ENCODE assay signal across 9 cellular contexts in the genomic region with DNA sequence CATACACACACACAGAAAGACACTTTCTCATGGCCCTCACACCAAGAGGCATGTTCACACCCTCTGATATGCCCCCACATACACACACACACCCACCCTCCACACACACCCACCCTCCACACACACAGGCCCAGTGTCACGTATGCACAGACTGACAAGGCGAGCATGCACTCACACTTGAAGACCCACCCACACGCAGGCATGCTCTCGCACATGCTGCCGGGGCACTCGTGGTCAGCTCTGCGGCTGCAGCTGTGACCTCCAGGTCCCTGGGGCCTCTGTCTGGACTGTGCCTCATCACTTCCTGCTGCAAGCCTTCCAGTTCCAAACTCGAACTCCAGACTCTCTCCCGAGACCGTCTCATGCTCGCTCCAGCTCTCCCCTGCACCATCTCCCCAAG. TPM values are rescaled to one million over a fixed set of nuclear protein-coding genes. Genes with fewer than 3 reads are reported as not detected.
A peak's percentile ranks its signal among the peaks of the same experiment; 100 is the strongest.
DNase-seq lines count a peak whose midpoint lies in the region; ATAC-seq, FAIRE-seq and TF ChIP-seq lines count a peak whose summit lies in the region.
"Had no signal": no experiment of that assay in that cellular context is flagged by ENCODE, and none has a peak within 500 bp of the region (broad histone marks: within the 10 kb centered on the region; RNA-seq: fewer than 3 reads in every experiment).

No MANE protein-coding gene starts in this region.

- no peaks in the 10 kb centered on the region for H3K36me3 ChIP-seq in kidney (ENCODE audit: control insufficient read depth in 1 of 2, insufficient read depth in 2 of 2, low read length in 2 of 2)
- no peaks in the 10 kb centered on the region for H3K36me3 ChIP-seq in transverse colon
- H3K36me3 ChIP-seq: BE2C had no signal

- H3K4me3 ChIP-seq in kidney (ENCODE audit: low read length in 2 of 2) (no peak overlapping the region), transverse colon (no peak overlapping the region)

- H3K27me3 ChIP-seq in transverse colon, result no peaks in the 10 kb centered on the region
- H3K27me3 ChIP-seq: BE2C had no signal

- no peak for ATAC-seq in activated CD8-positive, alpha-beta T cell treated with anti-CD3 and anti-CD28 coated beads for 36 hours
- no peak for ATAC-seq in activated CD8-positive, alpha-beta T cell treated with anti-CD3 and anti-CD28 coated beads, Interleukin-2, amount 10 ng/mL, durations not matched to agents 7 days and 5 days
- no peak for ATAC-seq in HG03175 (IDR thresholded peaks at IDR 0.05; ENCODE audit: unreplicated experiment)

- H3K4me3 Mint-ChIP-seq in activated CD8-positive, alpha-beta T cell treated with anti-CD3 and anti-CD28 coated beads for 36 hours, result no peak overlapping the region
- no peak overlapping the region for H3K4me3 Mint-ChIP-seq in activated CD8-positive, alpha-beta T cell treated with anti-CD3 and anti-CD28 coated beads, Interleukin-2, amount 10 ng/mL, durations not matched to agents 7 days and 5 days

- H3K27me3 Mint-ChIP-seq in activated CD8-positive, alpha-beta T cell treated with anti-CD3 and anti-CD28 coated beads for 36 hours, result no peaks in the 10 kb centered on the region
- H3K27me3 Mint-ChIP-seq in activated CD8-positive, alpha-beta T cell treated with anti-CD3 and anti-CD28 coated beads, Interleukin-2, amount 10 ng/mL, durations not matched to agents 7 days and 5 days (ENCODE audit: low read depth), result no peaks in the 10 kb centered on the region

- H3K4me1 Mint-ChIP-seq in activated CD8-positive, alpha-beta T cell treated with anti-CD3 and anti-CD28 coated beads for 36 hours (ENCODE audit: low read depth), result no peaks in the 10 kb centered on the region
- no peaks in the 10 kb centered on the region for H3K4me1 Mint-ChIP-seq in activated CD8-positive, alpha-beta T cell treated with anti-CD3 and anti-CD28 coated beads, Interleukin-2, amount 10 ng/mL, durations not matched to agents 7 days and 5 days (ENCODE audit: low read depth)

- peaks cover 0 to 18% of the 10 kb centered on the region in 2 donors for H3K4me1 ChIP-seq in kidney (ENCODE audit: control insufficient read depth in 1 of 2, insufficient read depth in 1 of 2, low read depth in 1 of 2, low read length in 2 of 2)
- peaks cover 20 to 31% (median 23%) of the 10 kb centered on the region in 4 donors for H3K4me1 ChIP-seq in transverse colon
- H3K4me1 ChIP-seq: BE2C had no signal

- in situ Hi-C loops in transverse colon (cut with MboI; ENCODE audit: low pct_ligation_motif_present in 1 of 4, low pct_unique_long_range_greater_than_20kb in 1 of 4, low sequenced_read_pairs in 3 of 4), result no loop called here

- no peak overlapping the region for H3K27ac Mint-ChIP-seq in activated CD8-positive, alpha-beta T cell treated with anti-CD3 and anti-CD28 coated beads for 36 hours
- H3K27ac Mint-ChIP-seq in activated CD8-positive, alpha-beta T cell treated with anti-CD3 and anti-CD28 coated beads, Interleukin-2, amount 10 ng/mL, durations not matched to agents 7 days and 5 days, result no peak overlapping the region

- peak; percentile 40 for DNase-seq in activated CD8-positive, alpha-beta T cell treated with anti-CD3 and anti-CD28 coated beads for 36 hours
- DNase-seq in activated CD8-positive, alpha-beta T cell treated with anti-CD3 and anti-CD28 coated beads, Interleukin-2, amount 10 ng/mL, durations not matched to agents 7 days and 5 days, result no peak
- DNase-seq in amniotic epithelial cell (ENCODE audit: low read depth), result peak; percentile 22
- DNase-seq in kidney, result peak; percentile 90
- DNase-seq in transverse colon, result no peak
- no peak for DNase-seq in NCI-H1417 (lab: John Stamatoyannopoulos, UW)
- DNase-seq in stimulated activated CD4-positive, alpha-beta T cell treated with anti-CD3 and anti-CD28 coated beads, Interleukin-2, amount 100 ng/mL, for 48 hours, result no peak

- WGBS in transverse colon (ENCODE audit: low coverage in 1 of 2), 2 donors, result 67% methylated on average over 11 of the region's 11 CpGs; no CpG with 5 or more reads in 1 of the 2 donors

- no peak for TF ChIP-seq EP300 in transverse colon (IDR thresholded peaks at IDR 0.05; ENCODE audit: low read depth)

- H3K9ac ChIP-seq in kidney (ENCODE audit: low read length in 2 of 2), result no peak overlapping the region

- H3K9me3 Mint-ChIP-seq in activated CD8-positive, alpha-beta T cell treated with anti-CD3 and anti-CD28 coated beads for 36 hours, result no peaks in the 10 kb centered on the region
- no peaks in the 10 kb centered on the region for H3K9me3 Mint-ChIP-seq in activated CD8-positive, alpha-beta T cell treated with anti-CD3 and anti-CD28 coated beads, Interleukin-2, amount 10 ng/mL, durations not matched to agents 7 days and 5 days (ENCODE audit: insufficient read depth)

- POLR2A ChIA-PET in activated CD8-positive, alpha-beta T cell treated with anti-CD3 and anti-CD28 coated beads for 36 hours (lab: Charles Lee), result interaction anchor here (0.6 to 4.4 kb wide), 5 partner anchors 14 to 36 kb away, joined by 3 to 20 read pairs (median 3); partner anchors contain the start of genes MRPL17, TAF10 and TPP1
- POLR2A ChIA-PET in activated CD8-positive, alpha-beta T cell treated with anti-CD3 and anti-CD28 coated beads, Interleukin-2, amount 10 ng/mL, durations not matched to agents 7 days and 5 days (lab: Charles Lee), result interaction anchor here (0.7 to 1.5 kb wide), 2 partner anchors 17 to 689 kb away, joined by 3 read pairs; no protein-coding TSS in a partner anchor

- CTCF ChIA-PET in activated CD8-positive, alpha-beta T cell treated with anti-CD3 and anti-CD28 coated beads for 36 hours (lab: Charles Lee), result interaction anchor here (0.9 to 1.6 kb wide), 4 partner anchors 14 to 115 kb away, joined by 3 to 6 read pairs (median 4); partner anchors contain the start of gene MRPL17
- CTCF ChIA-PET in activated CD8-positive, alpha-beta T cell treated with anti-CD3 and anti-CD28 coated beads, Interleukin-2, amount 10 ng/mL, durations not matched to agents 7 days and 5 days (lab: Charles Lee), result interaction anchor here (1.0 to 4.8 kb wide), 5 partner anchors 13 to 115 kb away, joined by 3 to 22 read pairs (median 11); partner anchors contain the start of genes MRPL17 and TPP1

- FAIRE-seq in kidney (lab: Jason Lieb, UNC), result no peak

- H3K36me3 Mint-ChIP-seq in activated CD8-positive, alpha-beta T cell treated with anti-CD3 and anti-CD28 coated beads for 36 hours (ENCODE audit: low read depth), result no peaks in the 10 kb centered on the region
- H3K36me3 Mint-ChIP-seq in activated CD8-positive, alpha-beta T cell treated with anti-CD3 and anti-CD28 coated beads, Interleukin-2, amount 10 ng/mL, durations not matched to agents 7 days and 5 days (ENCODE audit: low read depth), result no peaks in the 10 kb centered on the region

- no peak for TF ChIP-seq POLR2A in transverse colon (IDR thresholded peaks at IDR 0.05)

- intact Hi-C loops in activated CD8-positive, alpha-beta T cell treated with anti-CD3 and anti-CD28 coated beads for 36 hours (cut with micrococcal nuclease), result no loop called here
- intact Hi-C loops in kidney (cut with DNase I), result no loop called here
- intact Hi-C loops in transverse colon (cut with DNase I; ENCODE audit: low total_unique reads), result no loop called here

- H3K27ac ChIP-seq in kidney (ENCODE audit: low read depth in 2 of 2, low read length in 2 of 2) (peak overlapping the region; percentile 53 to 62), transverse colon (peak overlapping the region; percentile 70 to 79 (median 72))

- no peak for TF ChIP-seq CTCF in activated CD8-positive, alpha-beta T cell treated with anti-CD3 and anti-CD28 coated beads for 36 hours (IDR thresholded peaks at IDR 0.05)
- TF ChIP-seq CTCF in kidney (IDR thresholded peaks at IDR 0.05; ENCODE audit: borderline replicate concordance, extremely low read depth, insufficient read depth) (no peak), transverse colon (IDR thresholded peaks at IDR 0.05) (no peak)

- H3K9me3 ChIP-seq in kidney (ENCODE audit: control insufficient read depth in 1 of 2, low read length in 2 of 2) (no peaks in the 10 kb centered on the region), transverse colon (no peaks in the 10 kb centered on the region)
- H3K9me3 ChIP-seq: BE2C had no signal

RNA-seq across cellular contexts. Expression of gene DCHS1, which starts 9.6 kb away (rescaled TPM):
- 1 to 10 TPM; 1.6 TPM for total RNA-seq in activated CD8-positive, alpha-beta T cell treated with anti-CD3 and anti-CD28 coated beads for 36 hours
- total RNA-seq in activated CD8-positive, alpha-beta T cell treated with anti-CD3 and anti-CD28 coated beads, Interleukin-2, amount 10 ng/mL, durations not matched to agents 7 days and 5 days, result under 1 TPM; 0.23 to 0.29 TPM
- total RNA-seq in kidney, result 17.0 TPM
- polyA plus RNA-seq in kidney (ENCODE audit: insufficient read depth, low read depth, low replicate concordance), result 2.4 TPM
- total RNA-seq in transverse colon, result 10 to 100 TPM in 3 of 4 donors, 1 to 10 TPM in 1; 5.5 to 17.7 (median 14.0) TPM

RNA-seq across cellular contexts. Expression of gene TPP1, which starts 26.8 kb away (rescaled TPM):
- 10 to 100 TPM; 28.1 to 31.4 TPM for total RNA-seq in activated CD8-positive, alpha-beta T cell treated with anti-CD3 and anti-CD28 coated beads for 36 hours
- total RNA-seq in activated CD8-positive, alpha-beta T cell treated with anti-CD3 and anti-CD28 coated beads, Interleukin-2, amount 10 ng/mL, durations not matched to agents 7 days and 5 days, result 10 to 100 TPM; 74.1 to 78.9 TPM
- 84.2 TPM for total RNA-seq in kidney
- 115 TPM for polyA plus RNA-seq in kidney (ENCODE audit: insufficient read depth, low read depth, low replicate concordance)
- total RNA-seq in transverse colon, result 100 to 1,000 TPM in 1 of 4 donors, 10 to 100 TPM in 3; 64.0 to 114 (median 74.0) TPM

RNA-seq across cellular contexts. Expression of gene TAF10, which starts 34.0 kb away (rescaled TPM):
- total RNA-seq in activated CD8-positive, alpha-beta T cell treated with anti-CD3 and anti-CD28 coated beads for 36 hours, result 100 to 1,000 TPM; 151 to 160 TPM
- total RNA-seq in activated CD8-positive, alpha-beta T cell treated with anti-CD3 and anti-CD28 coated beads, Interleukin-2, amount 10 ng/mL, durations not matched to agents 7 days and 5 days, result 100 to 1,000 TPM; 140 to 156 TPM
- total RNA-seq in kidney, result 136 TPM
- polyA plus RNA-seq in kidney (ENCODE audit: insufficient read depth, low read depth, low replicate concordance), result 250 TPM
- 100 to 1,000 TPM in 1 of 4 donors, 10 to 100 TPM in 3; 35.7 to 114 (median 53.8) TPM for total RNA-seq in transverse colon

RNA-seq across cellular contexts. Expression of gene MRPL17, which starts 37.1 kb away (rescaled TPM):
- 100 to 1,000 TPM; 140 to 144 TPM for total RNA-seq in activated CD8-positive, alpha-beta T cell treated with anti-CD3 and anti-CD28 coated beads for 36 hours
- total RNA-seq in activated CD8-positive, alpha-beta T cell treated with anti-CD3 and anti-CD28 coated beads, Interleukin-2, amount 10 ng/mL, durations not matched to agents 7 days and 5 days, result 10 to 100 TPM; 60.6 to 69.2 TPM
- total RNA-seq in kidney (44.0 TPM), transverse colon (10 to 100 TPM in 3 of 4 donors, 1 to 10 TPM in 1; 9.3 to 62.9 (median 14.2) TPM)
- 121 TPM for polyA plus RNA-seq in kidney (ENCODE audit: insufficient read depth, low read depth, low replicate concordance)

RNA-seq across cellular contexts. Expression of gene ILK, which starts 42.5 kb away (rescaled TPM):
- total RNA-seq in activated CD8-positive, alpha-beta T cell treated with anti-CD3 and anti-CD28 coated beads for 36 hours, result 10 to 100 TPM; 70.6 to 71.7 TPM
- 100 to 1,000 TPM; 195 to 197 TPM for total RNA-seq in activated CD8-positive, alpha-beta T cell treated with anti-CD3 and anti-CD28 coated beads, Interleukin-2, amount 10 ng/mL, durations not matched to agents 7 days and 5 days
- 170 TPM for total RNA-seq in kidney
- polyA plus RNA-seq in kidney (ENCODE audit: insufficient read depth, low read depth, low replicate concordance), result 149 TPM
- total RNA-seq in transverse colon, result 100 to 1,000 TPM; 159 to 211 (median 169) TPM

Comparison
In these comparisons a context has a peak if more than half of its experiments do, and no peak if none do; other contexts are left out.
1. DNase-seq: peak in activated CD8-positive, alpha-beta T cell treated with anti-CD3 and anti-CD28 coated beads for 36 hours (single experiment), amniotic epithelial cell (single experiment) and kidney (single experiment); none in activated CD8-positive, alpha-beta T cell treated with anti-CD3 and anti-CD28 coated beads, Interleukin-2, amount 10 ng/mL, durations not matched to agents 7 days and 5 days (single experiment), transverse colon (single experiment), NCI-H1417 (0 of 3) and stimulated activated CD4-positive, alpha-beta T cell treated with anti-CD3 and anti-CD28 coated beads, Interleukin-2, amount 100 ng/mL, for 48 hours (0 of 2).